ENCODE assay signal across 23 cellular contexts in the genomic region with DNA sequence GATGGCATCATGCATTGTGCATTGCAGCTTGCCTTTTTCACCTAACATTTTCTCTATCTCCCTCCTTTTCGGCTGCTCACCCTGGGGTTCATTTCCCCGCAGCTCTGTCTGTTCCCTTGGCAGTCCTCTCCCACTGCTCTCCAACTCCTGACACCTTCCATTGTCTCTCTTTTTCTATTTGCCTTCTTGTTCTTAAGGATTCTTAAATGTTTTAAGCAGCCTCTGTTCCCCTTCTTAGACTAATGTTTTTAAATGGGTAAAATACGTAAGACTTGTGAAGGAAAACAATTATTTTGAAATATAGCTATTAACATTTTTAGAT. TPM values are rescaled to one million over a fixed set of nuclear protein-coding genes. Genes with fewer than 3 reads are reported as not detected.
DNase-seq lines count a peak whose midpoint lies in the region; ATAC-seq and TF ChIP-seq lines count a peak whose summit lies in the region.
"Had no signal": no experiment of that assay in that cellular context is flagged by ENCODE, and none has a peak within 500 bp of the region (broad histone marks: within the 10 kb centered on the region; RNA-seq: fewer than 3 reads in every experiment).

No MANE protein-coding gene starts in this region.

- peaks cover 3% of the 10 kb centered on the region for H3K79me1 ChIP-seq in H9 (ENCODE audit: insufficient read depth, low read depth, low read length, poor library complexity, severe bottlenecking)
- no peaks in the 10 kb centered on the region for H3K79me1 ChIP-seq in trophoblast cell (ENCODE audit: low read length)

- H2BK15ac ChIP-seq in H9 (ENCODE audit: low read depth, low read length): no peak overlapping the region

- H4K5ac ChIP-seq in H9 (ENCODE audit: insufficient read length, low read depth, low read length): no peak overlapping the region

- no peak overlapping the region for H3K9ac ChIP-seq in H9 (ENCODE audit: extremely low read depth, insufficient read length, low read length)
- H3K9ac ChIP-seq in fibroblast of lung (ENCODE audit: insufficient read depth, low read length): no peak overlapping the region
- no peak overlapping the region for H3K9ac ChIP-seq in trophoblast cell (ENCODE audit: low read length)

- H3K4me3 Mint-ChIP-seq in H9: no peak overlapping the region
- H3K4me3 Mint-ChIP-seq: activated CD8-positive, alpha-beta T cell treated with anti-CD3 and anti-CD28 coated beads, Interleukin-2, amount 10 ng/mL, durations not matched to agents 7 days and 5 days; activated naive CD8-positive, alpha-beta T cell treated with anti-CD3 and anti-CD28 coated beads, Interleukin-2, amount 10 ng/mL, durations not matched to agents 7 days and 5 days; effector memory CD8-positive, alpha-beta T cell had no signal

- H2BK20ac ChIP-seq in H9 (ENCODE audit: low read depth, low read length, poor library complexity, severe bottlenecking): no peak overlapping the region

- H2BK12ac ChIP-seq in H9 (ENCODE audit: insufficient read length, low read depth, low read length): no peak overlapping the region
- peak overlapping the region; percentile 76 for H2BK12ac ChIP-seq in trophoblast cell (ENCODE audit: low read length)

- H3K27ac Mint-ChIP-seq in H9: peak overlapping the region in 2 of 3 experiments; percentile 1 to 67; a peak in 4 of 7 replicates
- H3K27ac Mint-ChIP-seq: activated CD8-positive, alpha-beta T cell treated with anti-CD3 and anti-CD28 coated beads, Interleukin-2, amount 10 ng/mL, durations not matched to agents 7 days and 5 days; activated naive CD8-positive, alpha-beta T cell treated with anti-CD3 and anti-CD28 coated beads, Interleukin-2, amount 10 ng/mL, durations not matched to agents 7 days and 5 days; effector memory CD8-positive, alpha-beta T cell had no signal

- no peak overlapping the region for H2AFZ ChIP-seq in H9 (ENCODE audit: low read length)
- no peak overlapping the region for H2AFZ ChIP-seq in fibroblast of lung (ENCODE audit: low read length)
- H2AFZ ChIP-seq in trophoblast cell (ENCODE audit: insufficient read depth, low read length, poor library complexity): no peak overlapping the region

- H3K9me3 ChIP-seq in H9 (ENCODE audit: control insufficient read depth, low read depth, low read length) (no peaks in the 10 kb centered on the region), fibroblast of lung (ENCODE audit: control insufficient read depth, insufficient read depth, low read depth, low read length) (no peaks in the 10 kb centered on the region), trophoblast cell (ENCODE audit: insufficient read depth, low read depth, low read length) (no peaks in the 10 kb centered on the region)
- H3K9me3 ChIP-seq: MG63 had no signal

- ATAC-seq in GM21367 (IDR thresholded peaks at IDR 0.05; ENCODE audit: unreplicated experiment): no peak
- ATAC-seq: activated CD8-positive, alpha-beta T cell treated with anti-CD3 and anti-CD28 coated beads, Interleukin-2, amount 10 ng/mL, durations not matched to agents 7 days and 5 days; effector memory CD8-positive, alpha-beta T cell had no signal

- H3K56ac ChIP-seq in H9 (ENCODE audit: insufficient read length, low read depth, low read length): no peak overlapping the region

- H3K36me3 Mint-ChIP-seq in H9 (ENCODE audit: insufficient read depth in 1 of 3, low read depth in 3 of 3): peaks cover 6 to 22% (median 16%) of the 10 kb centered on the region in 3 experiments; a peak in 6 of 7 replicates

- no peaks in the 10 kb centered on the region for H3K36me3 ChIP-seq in fibroblast of lung (ENCODE audit: control insufficient read depth, insufficient read depth, low read length)
- H3K36me3 ChIP-seq in trophoblast cell (ENCODE audit: control insufficient read depth in 1 of 2, insufficient read depth in 2 of 2, low read length in 2 of 2): peaks cover 3 to 5% of the 10 kb centered on the region in 2 experiments
- H3K36me3 ChIP-seq: MG63 had no signal

- H3K4me1 Mint-ChIP-seq in H9: peaks cover 21 to 23% of the 10 kb centered on the region in 2 experiments

- H3K79me2 ChIP-seq in H9 (ENCODE audit: insufficient read depth, low read length) (peaks cover 58% of the 10 kb centered on the region), fibroblast of lung (ENCODE audit: control insufficient read depth, insufficient read depth, low read length) (peaks cover 41% of the 10 kb centered on the region), trophoblast cell (ENCODE audit: control insufficient read depth, insufficient read depth, low read length, poor library complexity) (peaks cover 11% of the 10 kb centered on the region)

- no peaks in the 10 kb centered on the region for H4K20me1 ChIP-seq in H9 (ENCODE audit: control insufficient read depth, insufficient read depth, insufficient read length)
- H4K20me1 ChIP-seq in fibroblast of lung (ENCODE audit: control insufficient read depth, extremely low read depth, insufficient read depth, low read length): no peaks in the 10 kb centered on the region

- H3K27me3 ChIP-seq in H9 (ENCODE audit: insufficient read depth, low read length) (no peaks in the 10 kb centered on the region), fibroblast of lung (ENCODE audit: control insufficient read depth, insufficient read depth, low read length) (no peaks in the 10 kb centered on the region), trophoblast cell (ENCODE audit: insufficient read depth, low read length) (no peaks in the 10 kb centered on the region)
- H3K27me3 ChIP-seq: MG63 had no signal

- no CpG with 5 or more reads among the region's 3 CpGs for WGBS in H9 (ENCODE audit: extremely low coverage, insufficient read length, low lambda C conversion rate)
- no CpG with 5 or more reads among the region's 3 CpGs for WGBS in trophoblast cell (ENCODE audit: extremely low coverage, insufficient coverage, insufficient read length)

- H2BK5ac ChIP-seq in H9 (ENCODE audit: insufficient read length, low read length): no peak overlapping the region
- no peak overlapping the region for H2BK5ac ChIP-seq in trophoblast cell (ENCODE audit: low read depth, low read length, poor library complexity)

- H3K4ac ChIP-seq in H9 (ENCODE audit: low read depth, low read length): no peak overlapping the region
- H3K4ac ChIP-seq in trophoblast cell (ENCODE audit: low read depth, low read length): peak overlapping the region; percentile 86

- H2BK120ac ChIP-seq in H9 (ENCODE audit: low read depth, low read length, poor library complexity, severe bottlenecking) (no peak overlapping the region), trophoblast cell (ENCODE audit: insufficient read depth, low read length, poor library complexity) (no peak overlapping the region)

- H3T11ph ChIP-seq in H9 (ENCODE audit: low read length): no peak overlapping the region

- H3K27me3 Mint-ChIP-seq in H9 (ENCODE audit: low read depth): no peaks in the 10 kb centered on the region
- H3K27me3 Mint-ChIP-seq: effector memory CD8-positive, alpha-beta T cell had no signal

- no peaks in the 10 kb centered on the region for H3K9me3 Mint-ChIP-seq in H9
- H3K9me3 Mint-ChIP-seq: activated naive CD8-positive, alpha-beta T cell treated with anti-CD3 and anti-CD28 coated beads, Interleukin-2, amount 10 ng/mL, durations not matched to agents 7 days and 5 days; effector memory CD8-positive, alpha-beta T cell had no signal

- no peak overlapping the region for H4K12ac ChIP-seq in trophoblast cell (ENCODE audit: low read depth, low read length)

- no peak overlapping the region for H3K23ac ChIP-seq in H9 (ENCODE audit: insufficient read length, low read depth, low read length)
- H3K23ac ChIP-seq in trophoblast cell (ENCODE audit: low read length): no peak overlapping the region

- H3K27ac ChIP-seq in H9 (ENCODE audit: insufficient read length, low read depth, low read length): no peak overlapping the region
- peak overlapping the region; percentile 45 for H3K27ac ChIP-seq in VCaP
- no peak overlapping the region for H3K27ac ChIP-seq in fibroblast of lung (ENCODE audit: insufficient read depth, low read length)
- H3K27ac ChIP-seq in trophoblast cell (ENCODE audit: low read depth, low read length): no peak overlapping the region

- DNase-seq in H9 (no peak), fibroblast of lung (ENCODE audit: low read depth in 2 of 2) (no peak), trophoblast cell (no peak), NCI-H1694 treated with DMSO at 0.1 percent for 48 hours (lab: John Stamatoyannopoulos, UW) (no peak), H4 (ENCODE audit: low spot score) (no peak)
- DNase-seq: activated CD4-positive, CD25-positive, alpha-beta regulatory T cell treated with anti-CD3 and anti-CD28 coated beads, Interleukin-2, amount 50 U/mL, for 72 hours; activated CD8-positive, alpha-beta T cell treated with anti-CD3 and anti-CD28 coated beads, Interleukin-2, amount 10 ng/mL, durations not matched to agents 7 days and 5 days; activated effector memory CD4-positive, alpha-beta T cell treated with Interleukin-2 at 50 U/mL for 16 hours; activated naive CD8-positive, alpha-beta T cell treated with anti-CD3 and anti-CD28 coated beads, Interleukin-2, amount 10 ng/mL, durations not matched to agents 7 days and 5 days; activated T-cell treated with anti-CD3 and anti-CD28 coated beads for 4 hours; C1 segment of cervical spinal cord; Calu3; effector memory CD8-positive, alpha-beta T cell; kidney; NCI-H1417 treated with DMSO at 0.1 percent for 48 hours; NCI-H82; stimulated activated CD4-positive, alpha-beta T cell treated with anti-CD3 and anti-CD28 coated beads, Interleukin-4, amount 100 ng/mL, for 24 hours; stimulated activated naive CD4-positive, alpha-beta T cell; T1000 had no signal

- no peak overlapping the region for H3K14ac ChIP-seq in H9 (ENCODE audit: insufficient read depth, low read length)
- no peak overlapping the region for H3K14ac ChIP-seq in trophoblast cell (ENCODE audit: low read length)

- H3K4me1 ChIP-seq in H9 (ENCODE audit: insufficient read depth, low read length) (peaks cover 2% of the 10 kb centered on the region; the same call in 1 of the 2 replicates), fibroblast of lung (ENCODE audit: control insufficient read depth, extremely low read depth, insufficient read depth, low read length) (peaks cover 6% of the 10 kb centered on the region), trophoblast cell (ENCODE audit: control insufficient read depth in 1 of 2, insufficient read depth in 2 of 2, low read length in 2 of 2) (peaks cover 2 to 6% of the 10 kb centered on the region in 2 experiments)

- H4K91ac ChIP-seq in H9 (ENCODE audit: insufficient read length, low read depth, low read length) (no peak overlapping the region), trophoblast cell (ENCODE audit: low read depth, low read length) (no peak overlapping the region)

- H3K18ac ChIP-seq in H9 (ENCODE audit: insufficient read length, low read depth, low read length) (no peak overlapping the region), trophoblast cell (ENCODE audit: low read length) (peak overlapping the region; percentile 59)

- H3K4me2 ChIP-seq in H9 (ENCODE audit: insufficient read depth, insufficient read length, low read length) (no peak overlapping the region), fibroblast of lung (ENCODE audit: extremely low read depth, insufficient read depth, low read length) (peak overlapping the region; percentile 51), trophoblast cell (ENCODE audit: low read length) (no peak overlapping the region)

- TF ChIP-seq CTCF in H9 (conservative IDR thresholded peaks at IDR 0.05) (no peak), VCaP (conservative IDR thresholded peaks at IDR 0.05) (no peak), fibroblast of lung (conservative IDR thresholded peaks at IDR 0.05 in 1 of 2, IDR thresholded peaks at IDR 0.05 in 1 of 2; ENCODE audit: low read depth in 1 of 2, low read length in 2 of 2) (no peak)

- no peak overlapping the region for H3K4me3 ChIP-seq in fibroblast of lung (replicated peaks in 1 of 4; ENCODE audit: control extremely low read depth in 1 of 4, insufficient read depth in 1 of 4, low read depth in 3 of 4, low read length in 4 of 4)
- no peak overlapping the region for H3K4me3 ChIP-seq in trophoblast cell (ENCODE audit: low read depth, low read length)
- H3K4me3 ChIP-seq: GM12878, MG63 had no signal

- H2AK5ac ChIP-seq in H9 (ENCODE audit: insufficient read length, low read length) (no peak overlapping the region), trophoblast cell (ENCODE audit: low read length) (no peak overlapping the region)

- no peaks in the 10 kb centered on the region for H3K23me2 ChIP-seq in H9 (ENCODE audit: insufficient read length, low read depth, low read length, poor library complexity, severe bottlenecking)

- no peak overlapping the region for H4K8ac ChIP-seq in H9 (replicated peaks; ENCODE audit: insufficient read length, low read depth, low read length)
- H4K8ac ChIP-seq in trophoblast cell (ENCODE audit: low read depth, low read length): peak overlapping the region; percentile 60

RNA-seq across cellular contexts. Expression of gene BMPR1A, which starts 19.4 kb away (rescaled TPM):
- total RNA-seq in H9 (2021) (138 and 145 TPM in 2 replicates), fibroblast of lung (53.7 and 61.8 TPM in 2 replicates)
- 49.1 and 52.8 TPM in 2 replicates for polyA plus RNA-seq in fibroblast of lung
- 21.4 and 22.0 TPM in 2 replicates for polyA plus RNA-seq in fibroblast of lung (2012)
- 5.0 and 10.0 TPM in 2 replicates for polyA minus RNA-seq in fibroblast of lung (ENCODE audit: low replicate concordance)
- 33.4 and 35.8 TPM in 2 replicates for polyA plus RNA-seq in trophoblast cell (2013)
- total RNA-seq in H4 (2014; rRNA removed; shearing (Covaris generic)): 29.3 and 32.2 TPM in 2 replicates
